In genomic region chr3:48084929-48085328, GRCh38 we compare ENCODE assay signal across 13 cellular contexts.
DNase-seq lines count a peak whose midpoint lies in the region; ATAC-seq and TF ChIP-seq lines count a peak whose summit lies in the region.
"Had no signal": no experiment of that assay in that cellular context is flagged by ENCODE, and none has a peak within 500 bp of the region (broad histone marks: within the 10 kb centered on the region; RNA-seq: fewer than 3 reads in every experiment).

No MANE protein-coding gene starts in this region.

- H3K4me2 ChIP-seq in smooth muscle cell = peak overlapping the region; percentile 45
- H3K4me2 ChIP-seq: hepatocyte had no signal

- no peak overlapping the region for H2AFZ ChIP-seq in smooth muscle cell (ENCODE audit: low read depth)
- H2AFZ ChIP-seq: hepatocyte had no signal

- H3K79me2 ChIP-seq in smooth muscle cell (ENCODE audit: low read depth) = peaks cover 83% of the 10 kb centered on the region

- H3K36me3 ChIP-seq in NT2/D1 (ENCODE audit: insufficient read depth, insufficient read length, low read length) (peaks cover 42% of the 10 kb centered on the region), smooth muscle cell (ENCODE audit: low read depth) (no peaks in the 10 kb centered on the region)

- intact Hi-C loops in sciatic nerve (cut with DNase I) = no loop called here

- H3K27me3 Mint-ChIP-seq in effector memory CD8-positive, alpha-beta T cell = no peaks in the 10 kb centered on the region
- H3K27me3 Mint-ChIP-seq: activated B cell treated with CpG ODN at 0.5 μM for 24 hours had no signal

- TF ChIP-seq CTCF in GM12865 (IDR thresholded peaks at IDR 0.05; ENCODE audit: insufficient read depth, low read depth, low read length, missing control alignments) (no peak), smooth muscle cell (IDR thresholded peaks at IDR 0.05; ENCODE audit: borderline replicate concordance, insufficient read depth, poor library complexity, severe bottlenecking) (no peak)

- H3K36me3 Mint-ChIP-seq in effector memory CD8-positive, alpha-beta T cell (ENCODE audit: insufficient read depth) = peaks cover 33% of the 10 kb centered on the region

- no peak for ATAC-seq in effector memory CD8-positive, alpha-beta T cell (replicated peaks)
- no peak for ATAC-seq in HG03139 (IDR thresholded peaks at IDR 0.05; ENCODE audit: unreplicated experiment)
- no peak for ATAC-seq in sciatic nerve
- no peak for ATAC-seq in GM19455 (IDR thresholded peaks at IDR 0.05; ENCODE audit: unreplicated experiment)

- H3K4me3 Mint-ChIP-seq in effector memory CD8-positive, alpha-beta T cell = no peak overlapping the region
- H3K4me3 Mint-ChIP-seq: activated B cell treated with CpG ODN at 0.5 μM for 24 hours had no signal

- H3K27ac ChIP-seq in smooth muscle cell (ENCODE audit: low read depth) = peak overlapping the region; percentile 95
- H3K27ac ChIP-seq: hepatocyte had no signal

- H3K4me1 Mint-ChIP-seq in effector memory CD8-positive, alpha-beta T cell (ENCODE audit: low read depth in 2 of 2) = peaks cover 22 to 36% of the 10 kb centered on the region in 2 donors

- DNase-seq in GM12865 (ENCODE audit: low read depth) (peak; percentile 66), NT2/D1 (ENCODE audit: low read depth, low spot score) (no peak), smooth muscle cell (lab: John Stamatoyannopoulos, UW; ENCODE audit: unreplicated experiment) (no peak), sciatic nerve (ENCODE audit: low spot score) (no peak)
- DNase-seq in effector memory CD8-positive, alpha-beta T cell = no peak
- DNase-seq: activated B cell treated with CpG ODN at 0.5 μM for 24 hours; activated naive CD4-positive, alpha-beta T cell treated with Interleukin-2 at 50 U/mL for 16 hours; COR-L47; NCI-H526 had no signal

- no peaks in the 10 kb centered on the region for H3K9me3 Mint-ChIP-seq in effector memory CD8-positive, alpha-beta T cell
- H3K9me3 Mint-ChIP-seq: activated B cell treated with CpG ODN at 0.5 μM for 24 hours had no signal

- WGBS in smooth muscle cell (ENCODE audit: low lambda C conversion rate) = 95% methylated on average over 1 of the region's 1 CpG

- H3K9ac ChIP-seq in NT2/D1 (ENCODE audit: insufficient read length, low read depth) (peak overlapping the region; percentile 44), smooth muscle cell (ENCODE audit: low read depth) (no peak overlapping the region)

- H4K20me1 ChIP-seq in smooth muscle cell (ENCODE audit: low read depth) = peaks cover 78% of the 10 kb centered on the region

- H3K4me3 ChIP-seq in GM12865 (ENCODE audit: low read depth, low read length) = no peak overlapping the region
- no peak overlapping the region for H3K4me3 ChIP-seq in NT2/D1 (ENCODE audit: insufficient read length, low read depth)
- no peak overlapping the region for H3K4me3 ChIP-seq in smooth muscle cell
- H3K4me3 ChIP-seq: hepatocyte, skin epidermis had no signal

- H3K27me3 ChIP-seq in NT2/D1 (ENCODE audit: insufficient read depth, insufficient read length) (no peaks in the 10 kb centered on the region), smooth muscle cell (ENCODE audit: low read depth) (no peaks in the 10 kb centered on the region)
- H3K27me3 ChIP-seq: hepatocyte had no signal

- H3K9me3 ChIP-seq in NT2/D1 (ENCODE audit: insufficient read depth, low read length) (no peaks in the 10 kb centered on the region), smooth muscle cell (replicated peaks; ENCODE audit: low read depth) (no peaks in the 10 kb centered on the region)

- H3F3A ChIP-seq in smooth muscle cell (ENCODE audit: low read depth) = no peaks in the 10 kb centered on the region

- peaks cover 7% of the 10 kb centered on the region for H3K4me1 ChIP-seq in NT2/D1 (ENCODE audit: insufficient read depth, insufficient read length)
- peaks cover 18% of the 10 kb centered on the region for H3K4me1 ChIP-seq in smooth muscle cell (ENCODE audit: low read depth)

- peak overlapping the region; percentile 46 to 84 for H3K27ac Mint-ChIP-seq in effector memory CD8-positive, alpha-beta T cell
- H3K27ac Mint-ChIP-seq: activated B cell treated with CpG ODN at 0.5 μM for 24 hours had no signal
